7 cellular contexts compared by ENCODE assay signal in genomic region chr5:80816590-80816989, GRCh38.
"Had no signal": no experiment of that assay in that cellular context is flagged by ENCODE, and none has a peak within 500 bp of the region (broad histone marks: within the 10 kb centered on the region; RNA-seq: fewer than 3 reads in every experiment).

No MANE protein-coding gene starts in this region.

- H3K9ac ChIP-seq: KMS-11 had no signal

- DNase-seq: IMR-90, KBM-7, KG1 had no signal

- ATAC-seq: HepG2 had no signal

- FAIRE-seq: HepG2, HTR-8/SVneo had no signal

- H3K27ac ChIP-seq: HL-60, KMS-11 had no signal

- H3K4me2 ChIP-seq: KMS-11 had no signal
